8 cellular contexts compared by ENCODE assay signal in the genomic region with DNA sequence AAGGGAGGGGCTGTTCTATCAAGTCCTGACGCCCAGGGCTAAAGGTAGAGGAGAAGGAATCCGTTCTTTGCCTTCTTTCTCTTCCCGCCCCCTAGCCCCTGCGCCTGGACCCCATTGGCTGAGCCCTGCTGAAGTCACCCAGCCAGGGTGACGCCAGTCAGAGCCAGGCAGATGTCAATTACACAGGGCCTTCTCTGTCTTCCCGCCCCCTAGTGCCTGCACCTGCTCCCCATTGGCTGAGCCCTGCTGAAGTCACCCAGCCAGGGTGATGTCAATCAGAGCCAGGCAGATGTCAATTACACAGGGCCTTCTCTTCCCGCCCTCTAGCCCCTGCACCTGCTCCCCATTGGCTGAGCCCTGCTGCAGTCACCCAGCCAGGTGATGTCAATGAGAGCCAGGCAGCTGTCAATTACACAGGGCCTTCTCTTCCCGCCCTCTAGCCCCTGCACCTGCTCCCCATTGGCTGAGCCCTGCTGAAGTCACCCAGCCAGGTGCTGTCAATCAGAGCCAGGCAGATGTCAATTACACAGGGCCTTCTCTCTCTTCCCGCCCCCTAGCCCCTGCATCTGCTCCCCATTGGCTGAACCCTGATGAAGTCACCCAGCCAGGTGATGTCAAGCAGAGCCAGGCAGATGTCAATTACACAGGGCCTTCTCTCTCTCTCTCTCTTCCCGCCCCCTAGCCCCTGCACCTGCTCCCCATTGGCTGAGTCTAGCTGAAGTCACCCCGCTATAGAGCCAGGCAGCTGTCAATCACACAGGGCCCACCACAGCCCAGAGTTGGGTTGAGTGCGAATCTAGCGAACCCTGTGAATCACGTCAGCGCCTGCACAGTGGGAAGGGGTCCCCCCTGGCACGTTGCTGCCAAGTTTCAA. TPM values are rescaled to one million over a fixed set of nuclear protein-coding genes. Genes with fewer than 3 reads are reported as not detected.
DNase-seq lines count a peak whose midpoint lies in the region; ATAC-seq, FAIRE-seq and TF ChIP-seq lines count a peak whose summit lies in the region.

No MANE protein-coding gene starts in this region.

- H3K4me1 ChIP-seq in small intestine (ENCODE audit: control insufficient read depth in 2 of 2, insufficient read depth in 1 of 2, low read depth in 1 of 2, low read length in 1 of 2): no peaks in the 10 kb centered on the region
- no peaks in the 10 kb centered on the region for H3K4me1 ChIP-seq in BE2C

- peaks cover 4% of the 10 kb centered on the region for H3K9me3 ChIP-seq in WERI-Rb-1 (ENCODE audit: severe bottlenecking)
- H3K9me3 ChIP-seq in small intestine (ENCODE audit: control insufficient read depth, low read depth): no peaks in the 10 kb centered on the region
- no peaks in the 10 kb centered on the region for H3K9me3 ChIP-seq in BE2C

- no peaks in the 10 kb centered on the region for H3K9me3 Mint-ChIP-seq in effector memory CD8-positive, alpha-beta T cell

- H3K27ac Mint-ChIP-seq in effector memory CD8-positive, alpha-beta T cell: peak overlapping the region; percentile 95

- TF ChIP-seq CTCF in WERI-Rb-1 (IDR thresholded peaks at IDR 0.05; ENCODE audit: low read depth, low read length) (no peak), BE2C (IDR thresholded peaks at IDR 0.05; ENCODE audit: low read depth, low read length) (no peak)

- DNase-seq in WERI-Rb-1 (peak; percentile 72), small intestine (peak; percentile 58), BE2C (no peak), urothelium cell line (ENCODE audit: low spot score) (no peak)
- peak; percentile 88 to 91 (median 90) for DNase-seq in effector memory CD8-positive, alpha-beta T cell

- no peak overlapping the region for H3K4me3 ChIP-seq in WERI-Rb-1 (ENCODE audit: low read depth, low read length)
- H3K4me3 ChIP-seq in small intestine (ENCODE audit: low read depth in 1 of 2, low read length in 2 of 2): peak overlapping the region in 1 of 2 donors; percentile 22
- no peak overlapping the region for H3K4me3 ChIP-seq in BE2C (ENCODE audit: low read depth, low read length)

- no peak for FAIRE-seq in small intestine (lab: Jason Lieb, UNC)
- FAIRE-seq in urothelium cell line (lab: Jason Lieb, UNC): no peak

- ATAC-seq in GM18519 (IDR thresholded peaks at IDR 0.05; ENCODE audit: low FRiP score, unreplicated experiment): peak; percentile 57
- peak; percentile 73 for ATAC-seq in HG03060 (IDR thresholded peaks at IDR 0.05; ENCODE audit: low read depth, unreplicated experiment)
- peak; percentile 74 for ATAC-seq in effector memory CD8-positive, alpha-beta T cell (replicated peaks)
- no peak for ATAC-seq in GM21381 (IDR thresholded peaks at IDR 0.05; ENCODE audit: unreplicated experiment)

- H3K27ac ChIP-seq in WERI-Rb-1: peak overlapping the region; percentile 35
- H3K27ac ChIP-seq in small intestine (ENCODE audit: low read depth in 1 of 2, low read length in 1 of 2): peak overlapping the region in 1 of 2 donors; percentile 77

- peaks cover 39 to 52% of the 10 kb centered on the region in 2 donors for H3K4me1 Mint-ChIP-seq in effector memory CD8-positive, alpha-beta T cell (ENCODE audit: low read depth in 2 of 2)

- H3K27me3 Mint-ChIP-seq in effector memory CD8-positive, alpha-beta T cell: no peaks in the 10 kb centered on the region

- no peaks in the 10 kb centered on the region; the same call in 1 of the 2 replicates for H3K36me3 ChIP-seq in WERI-Rb-1
- no peaks in the 10 kb centered on the region for H3K36me3 ChIP-seq in small intestine (ENCODE audit: control insufficient read depth in 2 of 2, insufficient read depth in 2 of 2, low read length in 2 of 2)
- H3K36me3 ChIP-seq in BE2C: no peaks in the 10 kb centered on the region

- 64 to 74% (median 71%) methylated on average over 15 to 16 of the region's 16 CpGs for WGBS in small intestine, 3 donors

- H3K36me3 Mint-ChIP-seq in effector memory CD8-positive, alpha-beta T cell (ENCODE audit: insufficient read depth): peaks cover 35% of the 10 kb centered on the region

- H3K27me3 ChIP-seq in WERI-Rb-1 (ENCODE audit: insufficient read depth, low read depth, severe bottlenecking) (no peaks in the 10 kb centered on the region), small intestine (ENCODE audit: control insufficient read depth in 2 of 2, insufficient read depth in 2 of 2, low read length in 2 of 2) (no peaks in the 10 kb centered on the region), BE2C (no peaks in the 10 kb centered on the region)

- peak overlapping the region; percentile 72 to 76 for H3K4me3 Mint-ChIP-seq in effector memory CD8-positive, alpha-beta T cell

RNA-seq across cellular contexts. Expression of a gene that starts 46.4 kb away (rescaled TPM):
- under 1 TPM in 1 of 3 donors, not detected in 2; 0.06 TPM for polyA plus RNA-seq in small intestine
- polyA plus RNA-seq in BE2C (2012; ENCODE audit: insufficient read depth, insufficient read length, low read depth): not detected

Comparison
In these comparisons a context has a peak if more than half of its experiments do, and no peak if none do; other contexts are left out.
1. DNase-seq: peak in WERI-Rb-1 (single experiment), effector memory CD8-positive, alpha-beta T cell (3 of 3) and small intestine (single experiment); none in BE2C (single experiment) and urothelium cell line (single experiment).